In genomic region chr3:52531636-52532516, GRCh38 we compare ENCODE assay signal across 8 cellular contexts. TPM values are rescaled to one million over a fixed set of nuclear protein-coding genes. Genes with fewer than 3 reads are reported as not detected.
DNase-seq lines count a peak whose midpoint lies in the region; ATAC-seq and TF ChIP-seq lines count a peak whose summit lies in the region.

No MANE protein-coding gene starts in this region.

- DNase-seq in A673 (ENCODE audit: low spot score) (no peak), HL-60 (ENCODE audit: low read depth in 1 of 2, low spot score in 1 of 2) (no peak), MCF 10A (ENCODE audit: unreplicated experiment) (no peak), mesendoderm (no peak), superior temporal gyrus (ENCODE audit: extremely low spot score) (no peak), NCI-H1092 (lab: John Stamatoyannopoulos, UW) (no peak), GM19238 (ENCODE audit: insufficient read length, low spot score) (no peak)

- H3K4me3 Mint-ChIP-seq in MCF 10A (ENCODE audit: unreplicated experiment), result peak overlapping the region; percentile 72

- H3K27ac Mint-ChIP-seq in MCF 10A (ENCODE audit: low read depth, unreplicated experiment), result no peak overlapping the region

- H3K27ac ChIP-seq in A673 (ENCODE audit: low read depth, low read length, poor library complexity, severe bottlenecking) (no peak overlapping the region), HL-60 (replicated peaks) (no peak overlapping the region), mesendoderm (ENCODE audit: low read depth, low read length) (no peak overlapping the region)

- peak overlapping the region; percentile 96 for H3K9ac ChIP-seq in mesendoderm (ENCODE audit: low read length)

- peaks cover 6% of the 10 kb centered on the region for H3K36me3 Mint-ChIP-seq in MCF 10A (ENCODE audit: insufficient read depth, unreplicated experiment)

- TF ChIP-seq CTCF in A673 (conservative IDR thresholded peaks at IDR 0.05; ENCODE audit: low read depth, low read length) (no peak), HL-60 (IDR thresholded peaks at IDR 0.05; ENCODE audit: insufficient read depth, low read length) (no peak), MCF 10A (IDR thresholded peaks at IDR 0.05; ENCODE audit: unreplicated experiment) (no peak)

- no peaks in the 10 kb centered on the region for H3K27me3 Mint-ChIP-seq in MCF 10A (ENCODE audit: insufficient read depth, unreplicated experiment)

- no peak overlapping the region for H4K8ac ChIP-seq in mesendoderm (ENCODE audit: low read depth, low read length)

- H3K4me3 ChIP-seq in A673 (ENCODE audit: low read depth, low read length, poor library complexity, severe bottlenecking), result peak overlapping the region; percentile 60
- H3K4me3 ChIP-seq in HL-60 (replicated peaks; ENCODE audit: insufficient read depth, low read length), result peak overlapping the region; percentile 59
- H3K4me3 ChIP-seq in mesendoderm (ENCODE audit: low read length), result peak overlapping the region; percentile 16

- H3K79me2 ChIP-seq in mesendoderm (ENCODE audit: control insufficient read depth, insufficient read depth, low read length), result peaks cover 32% of the 10 kb centered on the region

- no peak overlapping the region for H2BK15ac ChIP-seq in mesendoderm (replicated peaks; ENCODE audit: low read depth)

- H3K56ac ChIP-seq in mesendoderm (ENCODE audit: low read length), result peak overlapping the region; percentile 95

- H2AK5ac ChIP-seq in mesendoderm (ENCODE audit: low read length), result no peak overlapping the region

- H3K4me2 ChIP-seq in mesendoderm (ENCODE audit: low read length), result peak overlapping the region; percentile 88

- peaks cover 30% of the 10 kb centered on the region for H3K79me1 ChIP-seq in mesendoderm (ENCODE audit: low read length)

- H3K27me3 ChIP-seq in A673 (replicated peaks; ENCODE audit: insufficient read depth, low read depth, low read length, poor library complexity) (no peaks in the 10 kb centered on the region), HL-60 (ENCODE audit: insufficient read depth, poor library complexity, severe bottlenecking) (no peaks in the 10 kb centered on the region), mesendoderm (ENCODE audit: insufficient read depth, low read length, poor library complexity) (no peaks in the 10 kb centered on the region)

- H2BK120ac ChIP-seq in mesendoderm (ENCODE audit: low read depth, low read length), result no peak overlapping the region

- H3K4me1 Mint-ChIP-seq in MCF 10A (ENCODE audit: insufficient read depth, unreplicated experiment), result peaks cover 5% of the 10 kb centered on the region

- H3K18ac ChIP-seq in mesendoderm (ENCODE audit: low read length), result no peak overlapping the region

- CTCF ChIA-PET in A673 (lab: Charles Lee), result no interaction called here
- CTCF ChIA-PET in MCF 10A (lab: Yijun Ruan, JAX), result no interaction called here

- H3K9me3 ChIP-seq in A673 (ENCODE audit: low read depth, low read length, poor library complexity, severe bottlenecking), result no peaks in the 10 kb centered on the region

- POLR2A ChIA-PET in A673 (lab: Charles Lee; ENCODE audit: low non-redundant PET), result no interaction called here
- POLR2A ChIA-PET in MCF 10A (lab: Yijun Ruan, JAX), result interaction anchor here (0.6 to 0.9 kb wide), 2 partner anchors 10 to 155 kb away, joined by 3 to 4 read pairs; no protein-coding TSS in a partner anchor

- H3K36me3 ChIP-seq in A673 (ENCODE audit: insufficient read depth, low read length, poor library complexity, severe bottlenecking) (no peaks in the 10 kb centered on the region), mesendoderm (ENCODE audit: control insufficient read depth, insufficient read depth, low read length) (peaks cover 12% of the 10 kb centered on the region)

- H3K23ac ChIP-seq in mesendoderm (ENCODE audit: low read length), result no peak overlapping the region

- no CpG with 5 or more reads among the region's 16 CpGs for WGBS in mesendoderm (ENCODE audit: extremely low coverage, insufficient coverage, low lambda C conversion rate)

- no peaks in the 10 kb centered on the region for H3K4me1 ChIP-seq in A673 (ENCODE audit: insufficient read depth, low read length, poor library complexity, severe bottlenecking)
- H3K4me1 ChIP-seq in mesendoderm (ENCODE audit: control insufficient read depth, low read depth, low read length), result peaks cover 7% of the 10 kb centered on the region

- no peak overlapping the region for H3K4ac ChIP-seq in mesendoderm (ENCODE audit: low read depth, low read length)

- BruUV-seq in A673 (replicated peaks; lab: Mats Ljungman, UMichigan) (no TSS peak), MCF 10A (replicated peaks; lab: Mats Ljungman, UMichigan) (TSS peak; percentile 45)

- ATAC-seq in GM18511 (IDR thresholded peaks at IDR 0.05; ENCODE audit: unreplicated experiment), result no peak

- intact Hi-C loops in A673 (cut with micrococcal nuclease; ENCODE audit: unreplicated experiment) (no loop called here), MCF 10A (cut with micrococcal nuclease) (loop anchor here (10.0 kb wide), 1 partner anchor 57 kb away; no protein-coding TSS in a partner anchor)

- no peak overlapping the region for H2BK5ac ChIP-seq in mesendoderm (ENCODE audit: low read length)

- no peaks in the 10 kb centered on the region for H3K9me3 Mint-ChIP-seq in MCF 10A (ENCODE audit: unreplicated experiment)

- H4K5ac ChIP-seq in mesendoderm (ENCODE audit: low read length), result no peak overlapping the region

RNA-seq across cellular contexts. Expression of gene NT5DC2, which starts 1.8 kb away (rescaled TPM):
- total RNA-seq in A673 (2021) (108 and 147 TPM in 2 replicates), MCF 10A (2022) (28.9 and 36.9 TPM in 2 replicates)
- polyA plus RNA-seq in mesendoderm (2013, experiment 1 of 2), result 171 TPM
- polyA plus RNA-seq in mesendoderm (2013, experiment 2 of 2), result 169 TPM

RNA-seq across cellular contexts. Expression of gene UQCC5, which starts 4.5 kb away (rescaled TPM):
- 10.3 and 14.4 TPM in 2 replicates for total RNA-seq in A673 (2021)
- 22.6 and 25.9 TPM in 2 replicates for total RNA-seq in MCF 10A (2022)
- 72.7 TPM for polyA plus RNA-seq in mesendoderm (2013, experiment 1 of 2)
- polyA plus RNA-seq in mesendoderm (2013, experiment 2 of 2), result 77.0 TPM

RNA-seq across cellular contexts. Expression of gene STAB1, which starts 36.7 kb away (rescaled TPM):
- total RNA-seq in A673 (2021) (0.41 TPM in 1 of 2 replicates, not detected in the other), MCF 10A (2022) (not detected in 2 replicates)
- 0.21 TPM for polyA plus RNA-seq in mesendoderm (2013, experiment 1 of 2)
- 0.32 TPM for polyA plus RNA-seq in mesendoderm (2013, experiment 2 of 2)
